ENCODE assay signal across 1 cellular context in genomic region chr5:644971-645370, GRCh38.
A peak's percentile ranks its signal among the peaks of the same experiment; 100 is the strongest.
TF ChIP-seq lines count a peak whose summit lies in the region.

No MANE protein-coding gene starts in this region.

TF ChIP-seq in K562, 482 proteins besides CTCF, POLR2A, EP300 and RAD21:
- TF ChIP-seq TEAD2 (tag; IDR thresholded peaks at IDR 0.05) (no peak), POLR2G (IDR thresholded peaks at IDR 0.05; ENCODE audit: low read depth, low read length) (0 out of 2 replicates have a peak, but pooled peaks have one; percentile 5)
